In genomic region chr10:5260828-5261227, GRCh38 we compare ENCODE assay signal across 16 cellular contexts.
DNase-seq lines count a peak whose midpoint lies in the region; ATAC-seq and TF ChIP-seq lines count a peak whose summit lies in the region.
"Had no signal": no experiment of that assay in that cellular context is flagged by ENCODE, and none has a peak within 500 bp of the region (broad histone marks: within the 10 kb centered on the region; RNA-seq: fewer than 3 reads in every experiment).

No MANE protein-coding gene starts in this region.

- peak; percentile 92 for ATAC-seq in mucosa of descending colon
- no peak for ATAC-seq in GM21786 (IDR thresholded peaks at IDR 0.05; ENCODE audit: unreplicated experiment)
- no peak for ATAC-seq in heart right ventricle

- H3K27ac ChIP-seq in heart right ventricle = no peak overlapping the region
- H3K27ac ChIP-seq: BLaER1 treated with 17β-estradiol and CSF1 and Interleukin-3, amounts not matched to agents 10 nM and 100 nM; GM23248 had no signal

- peaks cover 14% of the 10 kb centered on the region for H3K9me3 Mint-ChIP-seq in T-helper 1 cell treated with Interleukin-12 subunit alpha and Interleukin-12 subunit beta and Interleukin-4 antibody, amounts not matched to agents 30 μg/mL and 1 μg/mL, for 36 hours
- peaks cover 7% of the 10 kb centered on the region for H3K9me3 Mint-ChIP-seq in type B pancreatic cell

- H3K4me1 ChIP-seq in mucosa of descending colon (ENCODE audit: low read depth) = no peaks in the 10 kb centered on the region
- no peaks in the 10 kb centered on the region for H3K4me1 ChIP-seq in heart right ventricle

- TF ChIP-seq CTCF in mucosa of descending colon (IDR thresholded peaks at IDR 0.05) (no peak), type B pancreatic cell (conservative IDR thresholded peaks at IDR 0.05) (no peak), heart right ventricle (IDR thresholded peaks at IDR 0.05) (no peak)

- no peaks in the 10 kb centered on the region for H3K36me3 ChIP-seq in mucosa of descending colon (ENCODE audit: low read depth)
- H3K36me3 ChIP-seq in heart right ventricle = no peaks in the 10 kb centered on the region

- intact Hi-C loops in mucosa of descending colon (cut with DNase I, micrococcal nuclease) (no loop called here), heart right ventricle (cut with DNase I) (no loop called here)

- no peaks in the 10 kb centered on the region for H3K27me3 ChIP-seq in heart right ventricle
- H3K27me3 ChIP-seq: BLaER1 treated with 17β-estradiol and CSF1 and Interleukin-3, amounts not matched to agents 10 nM and 100 nM had no signal

- H3K9me3 ChIP-seq in mucosa of descending colon (no peaks in the 10 kb centered on the region), heart right ventricle (peaks cover 0 to 33% (median 2%) of the 10 kb centered on the region in 11 donors)
- H3K9me3 ChIP-seq: Caco-2 had no signal

- no peak overlapping the region for H3K4me3 Mint-ChIP-seq in T-helper 1 cell treated with Interleukin-12 subunit alpha and Interleukin-12 subunit beta and Interleukin-4 antibody, amounts not matched to agents 30 μg/mL and 1 μg/mL, for 36 hours
- peak overlapping the region; percentile 48 for H3K4me3 Mint-ChIP-seq in type B pancreatic cell
- H3K4me3 Mint-ChIP-seq: B cell; CD4-positive, CD25-positive, alpha-beta regulatory T cell; CD8-positive, alpha-beta memory T cell had no signal

- WGBS in heart right ventricle, 2 donors = 93 to 94% methylated on average over 3 of the region's 3 CpGs

- no peaks in the 10 kb centered on the region for H3K4me1 Mint-ChIP-seq in T-helper 1 cell treated with Interleukin-12 subunit alpha and Interleukin-12 subunit beta and Interleukin-4 antibody, amounts not matched to agents 30 μg/mL and 1 μg/mL, for 36 hours (ENCODE audit: low read depth)
- no peaks in the 10 kb centered on the region for H3K4me1 Mint-ChIP-seq in type B pancreatic cell (ENCODE audit: unreplicated experiment)
- H3K4me1 Mint-ChIP-seq: B cell; CD4-positive, CD25-positive, alpha-beta regulatory T cell; CD8-positive, alpha-beta memory T cell had no signal

- H3K4me3 ChIP-seq in mucosa of descending colon (no peak overlapping the region), heart right ventricle (no peak overlapping the region)
- H3K4me3 ChIP-seq: BLaER1 treated with 17β-estradiol and CSF1 and Interleukin-3, amounts not matched to agents 10 nM and 100 nM; GM23248 had no signal

- H3K36me3 Mint-ChIP-seq in T-helper 1 cell treated with Interleukin-12 subunit alpha and Interleukin-12 subunit beta and Interleukin-4 antibody, amounts not matched to agents 30 μg/mL and 1 μg/mL, for 36 hours (ENCODE audit: low read depth) = peaks cover 25% of the 10 kb centered on the region
- H3K36me3 Mint-ChIP-seq in type B pancreatic cell = peaks cover 5% of the 10 kb centered on the region

- H3K27ac Mint-ChIP-seq in T-helper 1 cell treated with Interleukin-12 subunit alpha and Interleukin-12 subunit beta and Interleukin-4 antibody, amounts not matched to agents 30 μg/mL and 1 μg/mL, for 36 hours = peak overlapping the region; percentile 36
- peak overlapping the region; percentile 68 for H3K27ac Mint-ChIP-seq in type B pancreatic cell
- H3K27ac Mint-ChIP-seq: B cell; CD4-positive, CD25-positive, alpha-beta regulatory T cell; CD8-positive, alpha-beta memory T cell had no signal

- H3K27me3 Mint-ChIP-seq in T-helper 1 cell treated with Interleukin-12 subunit alpha and Interleukin-12 subunit beta and Interleukin-4 antibody, amounts not matched to agents 30 μg/mL and 1 μg/mL, for 36 hours (ENCODE audit: low read depth) = no peaks in the 10 kb centered on the region
- H3K27me3 Mint-ChIP-seq in type B pancreatic cell = no peaks in the 10 kb centered on the region
- H3K27me3 Mint-ChIP-seq: B cell; CD4-positive, CD25-positive, alpha-beta regulatory T cell; CD8-positive, alpha-beta memory T cell had no signal

- no peak for DNase-seq in T-helper 1 cell
- DNase-seq in NCI-H748 treated with DMSO at 0.1 percent for 48 hours (lab: John Stamatoyannopoulos, UW) = peak; percentile 4
- no peak for DNase-seq in mucosa of descending colon
- no peak for DNase-seq in type B pancreatic cell (ENCODE audit: extremely low spot score, unreplicated experiment)
- no peak for DNase-seq in heart right ventricle
- no peak for DNase-seq in C1 segment of cervical spinal cord (lab: John Stamatoyannopoulos, UW)
- DNase-seq: 8988T; Caco-2; CD4-positive, CD25-positive, alpha-beta regulatory T cell; CD8-positive, alpha-beta memory T cell; GM23248; HCEC 1CT had no signal
